ENCODE assay signal across 14 cellular contexts in the genomic region with DNA sequence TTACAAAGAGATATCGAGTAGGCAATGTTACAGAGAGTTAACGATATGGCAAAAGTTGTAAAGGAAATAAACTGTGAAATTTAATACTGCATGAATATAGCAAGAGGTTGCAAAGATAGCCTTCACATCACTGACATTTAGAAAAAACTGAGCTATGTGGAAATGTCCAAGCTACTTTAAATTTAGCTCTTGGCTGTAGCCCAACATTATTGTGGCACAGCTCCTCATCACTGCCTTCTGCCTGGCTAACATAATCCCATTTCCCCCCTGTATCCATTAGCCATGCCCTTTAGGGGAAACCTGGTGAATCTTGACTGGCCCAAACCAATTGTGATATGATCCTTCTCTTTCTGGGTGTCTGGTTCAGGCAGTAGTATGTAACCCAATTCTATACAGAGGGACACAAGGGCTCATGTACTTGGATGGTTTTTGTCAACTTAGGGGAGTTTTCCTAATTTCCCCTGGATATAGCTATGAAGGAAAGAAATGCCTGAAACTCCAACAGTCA.
"Had no signal": no experiment of that assay in that cellular context is flagged by ENCODE, and none has a peak within 500 bp of the region (broad histone marks: within the 10 kb centered on the region; RNA-seq: fewer than 3 reads in every experiment).

No MANE protein-coding gene starts in this region.

- H3K27ac ChIP-seq: esophagus squamous epithelium, gastroesophageal sphincter, pancreas, stomach, thoracic aorta had no signal

- H3K4me1 Mint-ChIP-seq: activated CD4-positive, alpha-beta memory T cell treated with anti-CD3 and anti-CD28 coated beads, Interleukin-2, amount 10 ng/mL, durations not matched to agents 7 days and 5 days had no signal

- H3K27me3 Mint-ChIP-seq: activated CD4-positive, alpha-beta memory T cell treated with anti-CD3 and anti-CD28 coated beads, Interleukin-2, amount 10 ng/mL, durations not matched to agents 7 days and 5 days had no signal

- ATAC-seq: activated CD4-positive, CD25-positive, alpha-beta regulatory T cell treated with anti-CD3 and anti-CD28 coated beads, Interleukin-2, amount 50 U/mL, for 24 hours; activated naive CD4-positive, alpha-beta T cell treated with anti-CD3 and anti-CD28 coated beads, Interleukin-2, amount 50 U/mL, for 72 hours; gastroesophageal sphincter; pancreas had no signal

- H3K27me3 ChIP-seq: esophagus squamous epithelium, gastroesophageal sphincter, pancreas, stomach had no signal

- H3K36me3 ChIP-seq: esophagus squamous epithelium, gastroesophageal sphincter, pancreas, stomach, thoracic aorta had no signal

- H3K9me3 Mint-ChIP-seq: activated CD4-positive, alpha-beta memory T cell treated with anti-CD3 and anti-CD28 coated beads, Interleukin-2, amount 10 ng/mL, durations not matched to agents 7 days and 5 days; activated naive CD4-positive, alpha-beta T cell treated with anti-CD3 and anti-CD28 coated beads, Interleukin-2, amount 50 U/mL, for 72 hours; T-helper 2 cell treated with Interferon-gamma antibody and Interleukin-4, amounts not matched to agents 5 μg/mL and 100 μg/mL, for 36 hours had no signal

- H3K4me3 Mint-ChIP-seq: activated CD4-positive, alpha-beta memory T cell treated with anti-CD3 and anti-CD28 coated beads, Interleukin-2, amount 10 ng/mL, durations not matched to agents 7 days and 5 days; T-helper 2 cell treated with Interferon-gamma antibody and Interleukin-4, amounts not matched to agents 5 μg/mL and 100 μg/mL, for 36 hours had no signal

- H3K9me3 ChIP-seq: esophagus squamous epithelium, gastroesophageal sphincter, pancreas, stomach, thoracic aorta had no signal

- H3K4me3 ChIP-seq: esophagus squamous epithelium, gastroesophageal sphincter, pancreas, stomach, thoracic aorta had no signal

- H3K27ac Mint-ChIP-seq: activated CD4-positive, alpha-beta memory T cell treated with anti-CD3 and anti-CD28 coated beads, Interleukin-2, amount 10 ng/mL, durations not matched to agents 7 days and 5 days; T-helper 2 cell treated with Interferon-gamma antibody and Interleukin-4, amounts not matched to agents 5 μg/mL and 100 μg/mL, for 36 hours had no signal

- DNase-seq: activated CD4-positive, alpha-beta memory T cell treated with anti-CD3 and anti-CD28 coated beads, Interleukin-2, amount 10 ng/mL, durations not matched to agents 7 days and 5 days; activated CD8-positive, alpha-beta memory T cell treated with anti-CD3 and anti-CD28 coated beads, Interleukin-2, amount 50 U/mL, for 48 hours; anterior cingulate cortex; esophagus squamous epithelium; kidney; pancreas; stimulated activated CD4-positive, alpha-beta T cell treated with anti-CD3 and anti-CD28 coated beads, Interleukin-15, amount 100 ng/mL, for 24 hours; stimulated activated CD4-positive, alpha-beta T cell treated with anti-CD3 and anti-CD28 coated beads, Interleukin-4, amount 100 ng/mL, for 24 hours; stomach had no signal

- H3K4me1 ChIP-seq: esophagus squamous epithelium, gastroesophageal sphincter, pancreas, stomach had no signal
